ENCODE assay signal across 21 cellular contexts in genomic region chr5:132243366-132243977, GRCh38. TPM values are rescaled to one million over a fixed set of nuclear protein-coding genes. Genes with fewer than 3 reads are reported as not detected.
DNase-seq lines count a peak whose midpoint lies in the region; ATAC-seq, FAIRE-seq and TF ChIP-seq lines count a peak whose summit lies in the region.
"Had no signal": no experiment of that assay in that cellular context is flagged by ENCODE, and none has a peak within 500 bp of the region (broad histone marks: within the 10 kb centered on the region; RNA-seq: fewer than 3 reads in every experiment).

No MANE protein-coding gene starts in this region.

- no peak for ATAC-seq in HG03520 (IDR thresholded peaks at IDR 0.05; ENCODE audit: unreplicated experiment)
- ATAC-seq in GM18868 (IDR thresholded peaks at IDR 0.05; ENCODE audit: unreplicated experiment) = no peak
- ATAC-seq: HCT116; heart right ventricle; left lobe of liver; naive thymus-derived CD4-positive, alpha-beta T cell; right cardiac atrium; Right ventricle myocardium inferior had no signal

- no peak overlapping the region for H3K27ac ChIP-seq in BLaER1
- no peak overlapping the region for H3K27ac ChIP-seq in adrenal gland
- H3K27ac ChIP-seq: breast epithelium, heart right ventricle had no signal

- intact Hi-C loops in adrenal gland (cut with DNase I) = no loop called here

- TF ChIP-seq CTCF in adrenal gland (IDR thresholded peaks at IDR 0.05) (no peak), D721Med (IDR thresholded peaks at IDR 0.05; ENCODE audit: insufficient read depth, missing control alignments) (no peak)

- 77 to 89% (median 79%) methylated on average over 2 to 3 of the region's 3 CpGs for WGBS in adrenal gland, 4 donors

- no peaks in the 10 kb centered on the region for H4K20me1 ChIP-seq in BLaER1

- no peak overlapping the region for H3K9ac ChIP-seq in BLaER1

- peak overlapping the region; percentile 28 for H3K4me2 ChIP-seq in BLaER1

- no peak for TF ChIP-seq POLR2A in adrenal gland (IDR thresholded peaks at IDR 0.05)

- H3K4me1 ChIP-seq in BLaER1 (peaks cover 15% of the 10 kb centered on the region), adrenal gland (replicated peaks in 1 of 2) (no peaks in the 10 kb centered on the region)
- H3K4me1 ChIP-seq: breast epithelium had no signal

- H3K9me3 ChIP-seq in BLaER1 (peaks cover 43% of the 10 kb centered on the region), adrenal gland (replicated peaks in 1 of 3) (peaks cover 0 to 5% (median 4%) of the 10 kb centered on the region in 3 donors)

- H3K27me3 ChIP-seq in BLaER1 (no peaks in the 10 kb centered on the region), adrenal gland (no peaks in the 10 kb centered on the region)
- H3K27me3 ChIP-seq: breast epithelium, heart right ventricle, MG63 had no signal

- peak; percentile 11 for DNase-seq in COLO668 (lab: John Stamatoyannopoulos, UW; ENCODE audit: unreplicated experiment)
- DNase-seq in adrenal gland = peak in 4 of 7 donors; percentile 2 to 41 (median 6)
- peak; percentile 62 for DNase-seq in renal cortical epithelial cell (ENCODE audit: low read depth)
- DNase-seq in D721Med (ENCODE audit: insufficient read length, low spot score) = no peak
- DNase-seq: CD4-positive, alpha-beta memory T cell; DMS79; heart right ventricle; MG63; naive thymus-derived CD4-positive, alpha-beta T cell; NCI-H1417 treated with DMSO at 0.1 percent for 48 hours; NCI-H2171 treated with DMSO at 0.1 percent for 48 hours; NCI-H526 treated with DMSO at 0.1 percent for 48 hours; right cardiac atrium had no signal

- FAIRE-seq in D721Med (lab: Jason Lieb, UNC) = no peak
- FAIRE-seq: colon had no signal

- no peaks in the 10 kb centered on the region for H3K36me3 ChIP-seq in BLaER1
- no peaks in the 10 kb centered on the region for H3K36me3 ChIP-seq in adrenal gland (replicated peaks in 1 of 2)
- H3K36me3 ChIP-seq: breast epithelium, heart right ventricle, MG63 had no signal

- H3K4me3 ChIP-seq in BLaER1 (no peak overlapping the region), adrenal gland (no peak overlapping the region)
- H3K4me3 ChIP-seq: breast epithelium, heart right ventricle, MG63 had no signal

RNA-seq across cellular contexts. Expression of gene PDLIM4, which starts 14.0 kb away (rescaled TPM):
- total RNA-seq in adrenal gland (10 to 100 TPM in 1 of 8 donors, 1 to 10 TPM in 6, under 1 TPM in 1; 0.87 to 11.7 (median 4.3) TPM), renal cortical epithelial cell (92.0 and 249 TPM in 2 replicates)
- polyA plus RNA-seq in adrenal gland = 10 to 100 TPM in 2 of 3 donors, 1 to 10 TPM in 1; 2.8 to 20.2 (median 14.3) TPM
- total RNA-seq: CD4-positive, alpha-beta memory T cell had no signal
- polyA plus RNA-seq: CD4-positive, alpha-beta memory T cell; naive thymus-derived CD4-positive, alpha-beta T cell had no signal

RNA-seq across cellular contexts. Expression of gene P4HA2, which starts 15.8 kb away (rescaled TPM):
- total RNA-seq in adrenal gland (10 to 100 TPM in 7 of 8 donors, 1 to 10 TPM in 1; 9.9 to 34.0 (median 16.8) TPM), renal cortical epithelial cell (142 and 441 TPM in 2 replicates)
- polyA plus RNA-seq in adrenal gland = 10 to 100 TPM; 10.3 to 12.6 (median 11.6) TPM
- polyA plus RNA-seq: naive thymus-derived CD4-positive, alpha-beta T cell had no signal

RNA-seq across cellular contexts. Expression of gene SLC22A4, which starts 50.7 kb away (rescaled TPM):
- total RNA-seq in adrenal gland (1 to 10 TPM; 1.4 to 8.2 (median 3.0) TPM), renal cortical epithelial cell (1.6 and 8.9 TPM in 2 replicates)
- 1 to 10 TPM; 3.3 to 4.0 (median 3.7) TPM for polyA plus RNA-seq in adrenal gland
- polyA plus RNA-seq: CD4-positive, alpha-beta memory T cell; naive thymus-derived CD4-positive, alpha-beta T cell had no signal
